Comparison of ENCODE assay signal across 18 cellular contexts in genomic region chr4:84837751-84838150, GRCh38.
"Had no signal": no experiment of that assay in that cellular context is flagged by ENCODE, and none has a peak within 500 bp of the region (broad histone marks: within the 10 kb centered on the region; RNA-seq: fewer than 3 reads in every experiment).

No MANE protein-coding gene starts in this region.

- H3K4me3 Mint-ChIP-seq: activated T-cell treated with anti-CD3 and anti-CD28 coated beads, Interleukin-2, amount 50 U/mL, for 72 hours; naive thymus-derived CD8-positive, alpha-beta T cell; stimulated activated naive B cell treated with anti-CD40 and anti-IgM and Interleukin-4, amounts not matched to agents 10 μg/mL and 1 μg/mL and 100 μg/mL, for 72 hours had no signal

- H3K4me1 Mint-ChIP-seq: naive thymus-derived CD8-positive, alpha-beta T cell; stimulated activated naive B cell treated with anti-CD40 and anti-IgM and Interleukin-4, amounts not matched to agents 10 μg/mL and 1 μg/mL and 100 μg/mL, for 72 hours had no signal

- H3K27me3 ChIP-seq: upper lobe of left lung had no signal

- DNase-seq: activated CD4-positive, alpha-beta T cell treated with anti-CD3 and anti-CD28 coated beads, Interleukin-2, amount 50 U/mL, for 1 hour; activated effector memory CD4-positive, alpha-beta T cell treated with anti-CD3 and anti-CD28 coated beads, Interleukin-2, amount 50 U/mL, for 16 hours; activated naive CD4-positive, alpha-beta T cell treated with anti-CD3 and anti-CD28 coated beads, Interleukin-2, amount 50 U/mL, for 16 hours; activated T-cell treated with anti-CD3 and anti-CD28 coated beads, Interleukin-2, amount 50 U/mL, for 72 hours; foreskin melanocyte; head of caudate nucleus; kidney; mammary epithelial cell; mucosa of descending colon; naive thymus-derived CD8-positive, alpha-beta T cell; stimulated activated naive B cell treated with anti-CD40 and anti-IgM and Interleukin-4, amounts not matched to agents 10 μg/mL and 1 μg/mL and 100 μg/mL, for 72 hours; upper lobe of left lung had no signal

- H3K27ac ChIP-seq: epithelial cell of prostate, parathyroid adenoma, thoracic aorta, upper lobe of left lung had no signal

- FAIRE-seq: kidney had no signal

- H3K4me3 ChIP-seq: mucosa of descending colon, thoracic aorta, upper lobe of left lung had no signal

- H3K27ac Mint-ChIP-seq: activated T-cell treated with anti-CD3 and anti-CD28 coated beads, Interleukin-2, amount 50 U/mL, for 72 hours; naive thymus-derived CD8-positive, alpha-beta T cell; stimulated activated naive B cell treated with anti-CD40 and anti-IgM and Interleukin-4, amounts not matched to agents 10 μg/mL and 1 μg/mL and 100 μg/mL, for 72 hours had no signal

- H3K27me3 Mint-ChIP-seq: stimulated activated naive B cell treated with anti-CD40 and anti-IgM and Interleukin-4, amounts not matched to agents 10 μg/mL and 1 μg/mL and 100 μg/mL, for 72 hours had no signal

- H3K4me1 ChIP-seq: upper lobe of left lung had no signal

- H3K36me3 Mint-ChIP-seq: naive thymus-derived CD8-positive, alpha-beta T cell; stimulated activated naive B cell treated with anti-CD40 and anti-IgM and Interleukin-4, amounts not matched to agents 10 μg/mL and 1 μg/mL and 100 μg/mL, for 72 hours had no signal

- ATAC-seq: activated CD4-positive, CD25-positive, alpha-beta regulatory T cell treated with anti-CD3 and anti-CD28 coated beads, Interleukin-2, amount 50 U/mL, for 24 hours; activated T-cell treated with anti-CD3 and anti-CD28 coated beads, Interleukin-2, amount 50 U/mL, for 72 hours; left lobe of liver; mucosa of descending colon; naive thymus-derived CD8-positive, alpha-beta T cell; sciatic nerve; stimulated activated naive B cell treated with anti-CD40 and anti-IgM and Interleukin-4, amounts not matched to agents 10 μg/mL and 1 μg/mL and 100 μg/mL, for 72 hours had no signal

- H3K9ac ChIP-seq: parathyroid adenoma had no signal

- H3K9me3 Mint-ChIP-seq: activated T-cell treated with anti-CD3 and anti-CD28 coated beads, Interleukin-2, amount 50 U/mL, for 72 hours; naive thymus-derived CD8-positive, alpha-beta T cell; stimulated activated naive B cell treated with anti-CD40 and anti-IgM and Interleukin-4, amounts not matched to agents 10 μg/mL and 1 μg/mL and 100 μg/mL, for 72 hours had no signal

- H3K79me2 ChIP-seq: parathyroid adenoma had no signal
